Comparison of ENCODE assay signal across 8 cellular contexts in genomic region chr12:2052861-2053674, GRCh38. TPM values are rescaled to one million over a fixed set of nuclear protein-coding genes. Genes with fewer than 3 reads are reported as not detected.
A peak's percentile ranks its signal among the peaks of the same experiment; 100 is the strongest.
DNase-seq lines count a peak whose midpoint lies in the region; ATAC-seq and TF ChIP-seq lines count a peak whose summit lies in the region.

TSS of gene CACNA1C (plus strand) at chr12:2052987. CDS start at chr12:2053563, 576 bp downstream.

- under 1% methylated on average over 28 of the region's 83 CpGs for WGBS in esophagus muscularis mucosa
- WGBS in suprapubic skin, result 0% methylated on average over 12 of the region's 83 CpGs

- ATAC-seq in mucosa of descending colon (peak; percentile 75), GM18870 (IDR thresholded peaks at IDR 0.05; ENCODE audit: unreplicated experiment) (no peak), HG03139 (IDR thresholded peaks at IDR 0.05; ENCODE audit: unreplicated experiment) (no peak)

- no peak for TF ChIP-seq EP300 in esophagus muscularis mucosa (IDR thresholded peaks at IDR 0.05)
- no peak for TF ChIP-seq EP300 in suprapubic skin (IDR thresholded peaks at IDR 0.05)

- CTCF ChIA-PET in activated CD4-positive, alpha-beta memory T cell treated with anti-CD3 and anti-CD28 coated beads, Interleukin-2, amount 10 ng/mL, durations not matched to agents 7 days and 5 days (lab: Charles Lee), result interaction anchor here (1.0 kb wide), 1 partner anchor 11 kb away, joined by 3 read pairs; no protein-coding TSS in a partner anchor

- peaks cover 3% of the 10 kb centered on the region for H3K36me3 Mint-ChIP-seq in activated CD4-positive, alpha-beta memory T cell treated with anti-CD3 and anti-CD28 coated beads, Interleukin-2, amount 10 ng/mL, durations not matched to agents 7 days and 5 days (ENCODE audit: low read depth)

- H3K4me1 ChIP-seq in esophagus muscularis mucosa (peaks cover 30 to 51% (median 38%) of the 10 kb centered on the region in 4 donors), mucosa of descending colon (ENCODE audit: low read depth) (peaks cover 9% of the 10 kb centered on the region), suprapubic skin (peaks cover 24% of the 10 kb centered on the region)

- POLR2A ChIA-PET in activated CD4-positive, alpha-beta memory T cell treated with anti-CD3 and anti-CD28 coated beads, Interleukin-2, amount 10 ng/mL, durations not matched to agents 7 days and 5 days (lab: Charles Lee), result interaction anchor here (1.0 to 1.5 kb wide), 2 partner anchors 11 kb away, joined by 4 to 5 read pairs; no protein-coding TSS in a partner anchor

- peak; percentile 64 for DNase-seq in G401 (ENCODE audit: low spot score)
- peak; percentile 70 for DNase-seq in NCI-H1694 treated with DMSO at 0.1 percent for 48 hours (lab: John Stamatoyannopoulos, UW)
- DNase-seq in activated CD4-positive, alpha-beta memory T cell treated with anti-CD3 and anti-CD28 coated beads, Interleukin-2, amount 10 ng/mL, durations not matched to agents 7 days and 5 days, result peak; percentile 54
- no peak for DNase-seq in esophagus muscularis mucosa (ENCODE audit: extremely low spot score)
- peak in 2 of 3 donors; percentile 51 to 71 for DNase-seq in mucosa of descending colon
- DNase-seq in suprapubic skin (ENCODE audit: low spot score in 2 of 2), result no peak

- TF ChIP-seq CTCF in esophagus muscularis mucosa (IDR thresholded peaks at IDR 0.05) (peak; percentile 51 to 67 (median 60)), mucosa of descending colon (IDR thresholded peaks at IDR 0.05) (no peak), suprapubic skin (IDR thresholded peaks at IDR 0.05) (peak in 1 of 2 donors; percentile 53)

- intact Hi-C loops in esophagus muscularis mucosa (cut with DNase I) (loop anchor here (5.0 kb wide), 1 partner anchor 529 kb away; no protein-coding TSS in a partner anchor), mucosa of descending colon (cut with DNase I, micrococcal nuclease) (no loop called here)

- H3K27me3 Mint-ChIP-seq in activated CD4-positive, alpha-beta memory T cell treated with anti-CD3 and anti-CD28 coated beads, Interleukin-2, amount 10 ng/mL, durations not matched to agents 7 days and 5 days, result peaks cover 81% of the 10 kb centered on the region

- H3K36me3 ChIP-seq in esophagus muscularis mucosa (peaks cover 0 to 7% (median 0%) of the 10 kb centered on the region in 4 donors), mucosa of descending colon (ENCODE audit: low read depth) (no peaks in the 10 kb centered on the region), suprapubic skin (no peaks in the 10 kb centered on the region)

- no peak within 1 kb of the TSS for H3K27ac Mint-ChIP-seq in activated CD4-positive, alpha-beta memory T cell treated with anti-CD3 and anti-CD28 coated beads, Interleukin-2, amount 10 ng/mL, durations not matched to agents 7 days and 5 days

- H3K27ac ChIP-seq in esophagus muscularis mucosa (replicated peaks in 1 of 4) (peak within 1 kb of the TSS; percentile 92 to 96 (median 95)), suprapubic skin (peak within 1 kb of the TSS; percentile 64)

- H3K9me3 Mint-ChIP-seq in activated CD4-positive, alpha-beta memory T cell treated with anti-CD3 and anti-CD28 coated beads, Interleukin-2, amount 10 ng/mL, durations not matched to agents 7 days and 5 days, result no peaks in the 10 kb centered on the region

- TF ChIP-seq POLR2A in esophagus muscularis mucosa (IDR thresholded peaks at IDR 0.05; ENCODE audit: low read depth) (peak; percentile 55), suprapubic skin (IDR thresholded peaks at IDR 0.05) (no peak)

- in situ Hi-C loops in G401 (cut with HindIII; ENCODE audit: low sequenced_read_pairs), result no loop called here

- H3K4me3 ChIP-seq in esophagus muscularis mucosa (peak within 1 kb of the TSS; percentile 71 to 88 (median 78)), mucosa of descending colon (no peak within 1 kb of the TSS), suprapubic skin (peak within 1 kb of the TSS; percentile 62)

- H3K27me3 ChIP-seq in esophagus muscularis mucosa (peaks cover 0 to 13% (median 0%) of the 10 kb centered on the region in 4 donors), suprapubic skin (peaks cover 58% of the 10 kb centered on the region)

- H3K4me1 Mint-ChIP-seq in activated CD4-positive, alpha-beta memory T cell treated with anti-CD3 and anti-CD28 coated beads, Interleukin-2, amount 10 ng/mL, durations not matched to agents 7 days and 5 days, result peaks cover 24% of the 10 kb centered on the region

- H3K4me3 Mint-ChIP-seq in activated CD4-positive, alpha-beta memory T cell treated with anti-CD3 and anti-CD28 coated beads, Interleukin-2, amount 10 ng/mL, durations not matched to agents 7 days and 5 days, result peak within 1 kb of the TSS; percentile 70

- no peaks in the 10 kb centered on the region for H3K9me3 ChIP-seq in esophagus muscularis mucosa
- H3K9me3 ChIP-seq in mucosa of descending colon, result no peaks in the 10 kb centered on the region
- H3K9me3 ChIP-seq in suprapubic skin, result no peaks in the 10 kb centered on the region

RNA-seq across cellular contexts. Expression of gene CACNA1C, which starts in this region (rescaled TPM):
- total RNA-seq in G401 (2014; rRNA removed; shearing (Covaris generic)), result 1.7 and 2.8 TPM in 2 replicates
- total RNA-seq in activated CD4-positive, alpha-beta memory T cell treated with anti-CD3 and anti-CD28 coated beads, Interleukin-2, amount 10 ng/mL, durations not matched to agents 7 days and 5 days, result under 1 TPM; 0.30 TPM
- total RNA-seq in esophagus muscularis mucosa (100 to 1,000 TPM in 1 of 4 donors, 10 to 100 TPM in 3; 44.1 to 104 (median 49.4) TPM), mucosa of descending colon (10 to 100 TPM in 1 of 3 donors, 1 to 10 TPM in 2; 5.5 to 89.4 (median 9.2) TPM), suprapubic skin (1 to 10 TPM; 1.4 to 3.7 (median 2.2) TPM)

Comparison
In these comparisons a context has a peak if more than half of its experiments do, and no peak if none do; other contexts are left out.
1. Peak in DNase-seq in activated CD4-positive, alpha-beta memory T cell treated with anti-CD3 and anti-CD28 coated beads, Interleukin-2, amount 10 ng/mL, durations not matched to agents 7 days and 5 days; RNA of the gene not detected or under 1 TPM.
2. DNase-seq: peak in G401 (single experiment), NCI-H1694 treated with DMSO at 0.1 percent for 48 hours (single experiment) and mucosa of descending colon (2 of 3); none in esophagus muscularis mucosa (single experiment) and suprapubic skin (0 of 2).